8 cellular contexts compared by ENCODE assay signal in genomic region chr14:104665663-104666522, GRCh38. TPM values are rescaled to one million over a fixed set of nuclear protein-coding genes. Genes with fewer than 3 reads are reported as not detected.
A peak's percentile ranks its signal among the peaks of the same experiment; 100 is the strongest.
DNase-seq lines count a peak whose midpoint lies in the region; TF ChIP-seq lines count a peak whose summit lies in the region.

No MANE protein-coding gene starts in this region.

- no peak overlapping the region for H2AFZ ChIP-seq in MM.1S (ENCODE audit: low read length)

- no peaks in the 10 kb centered on the region for H3K36me3 ChIP-seq in MM.1S (replicated peaks; ENCODE audit: insufficient read depth, low read length)
- H3K36me3 ChIP-seq in iPS-18a (ENCODE audit: control insufficient read depth, low read depth, low read length): no peaks in the 10 kb centered on the region
- no peaks in the 10 kb centered on the region for H3K36me3 ChIP-seq in spleen
- no peaks in the 10 kb centered on the region for H3K36me3 ChIP-seq in suprapubic skin

- H3K27ac ChIP-seq in MM.1S (ENCODE audit: low read length) (no peak overlapping the region), iPS-18a (ENCODE audit: low read length) (peak overlapping the region; percentile 30), spleen (peak overlapping the region in 4 of 8 donors; percentile 33 to 62 (median 48)), suprapubic skin (no peak overlapping the region)

- H3K9me3 Mint-ChIP-seq in activated naive CD4-positive, alpha-beta T cell treated with anti-CD3 and anti-CD28 coated beads, Interleukin-2, amount 10 ng/mL, durations not matched to agents 7 days and 5 days: no peaks in the 10 kb centered on the region

- H3K4me1 ChIP-seq in MM.1S (ENCODE audit: low read length) (no peaks in the 10 kb centered on the region), iPS-18a (ENCODE audit: control insufficient read depth, low read depth, low read length) (peaks cover 11% of the 10 kb centered on the region), spleen (peaks cover 3 to 26% (median 16%) of the 10 kb centered on the region in 6 donors), suprapubic skin (peaks cover 12% of the 10 kb centered on the region)

- TF ChIP-seq POLR2A in spleen (IDR thresholded peaks at IDR 0.05) (no peak), suprapubic skin (IDR thresholded peaks at IDR 0.05) (no peak)

- CTCF ChIA-PET in activated naive CD4-positive, alpha-beta T cell treated with anti-CD3 and anti-CD28 coated beads, Interleukin-2, amount 10 ng/mL, durations not matched to agents 7 days and 5 days (lab: Charles Lee): interaction anchor here (1.0 to 1.5 kb wide), 5 partner anchors 10 to 43 kb away, joined by 3 to 8 read pairs (median 5); no protein-coding TSS in a partner anchor

- peak overlapping the region; percentile 24 for H3K27ac Mint-ChIP-seq in activated naive CD4-positive, alpha-beta T cell treated with anti-CD3 and anti-CD28 coated beads, Interleukin-2, amount 10 ng/mL, durations not matched to agents 7 days and 5 days

- H3K4me2 ChIP-seq in MM.1S (ENCODE audit: low read depth, low read length): no peak overlapping the region

- H3K9ac ChIP-seq in MM.1S (ENCODE audit: low read length) (no peak overlapping the region), iPS-18a (ENCODE audit: low read length) (no peak overlapping the region)

- H4K20me1 ChIP-seq in MM.1S (ENCODE audit: insufficient read depth, low read length): no peaks in the 10 kb centered on the region

- WGBS in spleen, 5 donors: 39 to 57% (median 53%) methylated on average over 20 to 27 of the region's 27 CpGs
- WGBS in suprapubic skin: 58% methylated on average over 19 of the region's 27 CpGs

- peaks cover 30% of the 10 kb centered on the region for H3K4me1 Mint-ChIP-seq in activated naive CD4-positive, alpha-beta T cell treated with anti-CD3 and anti-CD28 coated beads, Interleukin-2, amount 10 ng/mL, durations not matched to agents 7 days and 5 days

- peaks cover 40% of the 10 kb centered on the region for H3K27me3 ChIP-seq in MM.1S (replicated peaks; ENCODE audit: insufficient read depth, low read length)
- no peaks in the 10 kb centered on the region for H3K27me3 ChIP-seq in iPS-18a (ENCODE audit: control insufficient read depth, insufficient read depth, low read length)
- H3K27me3 ChIP-seq in spleen (replicated peaks in 1 of 7): peaks cover 0 to 16% (median 0%) of the 10 kb centered on the region in 7 donors
- H3K27me3 ChIP-seq in suprapubic skin: peaks cover 2% of the 10 kb centered on the region

- H3K79me2 ChIP-seq in MM.1S (ENCODE audit: low read length): no peaks in the 10 kb centered on the region

- H3K9me2 ChIP-seq in MM.1S (replicated peaks; ENCODE audit: insufficient read depth, low read length): no peaks in the 10 kb centered on the region

- H3K9me3 ChIP-seq in MM.1S (replicated peaks; ENCODE audit: insufficient read depth, low read length) (no peaks in the 10 kb centered on the region), iPS-18a (ENCODE audit: control insufficient read depth, low read depth, low read length) (peaks cover 3% of the 10 kb centered on the region), spleen (peaks cover 0 to 3% (median 0%) of the 10 kb centered on the region in 8 donors), suprapubic skin (no peaks in the 10 kb centered on the region)

- intact Hi-C loops in spleen (cut with DNase I; ENCODE audit: low total_unique reads): no loop called here

- no peak for TF ChIP-seq EP300 in suprapubic skin (IDR thresholded peaks at IDR 0.05)

- peaks cover 59% of the 10 kb centered on the region for H3K27me3 Mint-ChIP-seq in activated naive CD4-positive, alpha-beta T cell treated with anti-CD3 and anti-CD28 coated beads, Interleukin-2, amount 10 ng/mL, durations not matched to agents 7 days and 5 days

- no peaks in the 10 kb centered on the region for H3K36me3 Mint-ChIP-seq in activated naive CD4-positive, alpha-beta T cell treated with anti-CD3 and anti-CD28 coated beads, Interleukin-2, amount 10 ng/mL, durations not matched to agents 7 days and 5 days

- no peaks in the 10 kb centered on the region for H3F3A ChIP-seq in MM.1S (ENCODE audit: insufficient read depth, low read length)

- H3K4me3 ChIP-seq in MM.1S (ENCODE audit: low read length) (no peak overlapping the region), iPS-18a (ENCODE audit: low read length) (no peak overlapping the region), spleen (no peak overlapping the region), suprapubic skin (no peak overlapping the region)

- TF ChIP-seq CTCF in MM.1S (IDR thresholded peaks at IDR 0.05; ENCODE audit: low read length) (peak; percentile 13; the same call in 1 of the 2 replicates), spleen (IDR thresholded peaks at IDR 0.05 in 8 of 11, conservative IDR thresholded peaks at IDR 0.05 in 3 of 11) (peak in 9 of 11 experiments; percentile 18 to 67 (median 52)), suprapubic skin (IDR thresholded peaks at IDR 0.05) (peak in 1 of 2 donors; percentile 45)

- H3K4me3 Mint-ChIP-seq in activated naive CD4-positive, alpha-beta T cell treated with anti-CD3 and anti-CD28 coated beads, Interleukin-2, amount 10 ng/mL, durations not matched to agents 7 days and 5 days: no peak overlapping the region

- DNase-seq in COLO668 (lab: John Stamatoyannopoulos, UW; ENCODE audit: unreplicated experiment): peak; percentile 52
- no peak for DNase-seq in MM.1S
- peak; percentile 63 for DNase-seq in activated naive CD4-positive, alpha-beta T cell treated with anti-CD3 and anti-CD28 coated beads, Interleukin-2, amount 10 ng/mL, durations not matched to agents 7 days and 5 days
- DNase-seq in spleen: peak; percentile 84
- no peak for DNase-seq in NCI-H1417 treated with DMSO at 0.1 percent for 48 hours (lab: John Stamatoyannopoulos, UW)
- DNase-seq in suprapubic skin (ENCODE audit: low spot score in 2 of 2): no peak
- no peak for DNase-seq in NCI-H187 (lab: John Stamatoyannopoulos, UW)

RNA-seq across cellular contexts. Expression of gene INF2, which starts 23.5 kb away (rescaled TPM):
- total RNA-seq in spleen: 100 to 1,000 TPM in 3 of 7 donors, 10 to 100 TPM in 4; 66.9 to 110 (median 96.4) TPM
- 100 to 1,000 TPM in 2 of 3 donors, 10 to 100 TPM in 1; 56.6 to 120 (median 102) TPM for polyA plus RNA-seq in spleen
- total RNA-seq in suprapubic skin: 100 to 1,000 TPM in 1 of 4 donors, 10 to 100 TPM in 3; 52.1 to 126 (median 81.8) TPM

RNA-seq across cellular contexts. Expression of gene ADSS1, which starts 58.1 kb away (rescaled TPM):
- total RNA-seq in spleen (10 to 100 TPM in 1 of 7 donors, 1 to 10 TPM in 6; 2.7 to 11.7 (median 8.3) TPM), suprapubic skin (10 to 100 TPM in 2 of 4 donors, 1 to 10 TPM in 2; 2.8 to 12.4 (median 9.0) TPM)
- polyA plus RNA-seq in spleen: 1 to 10 TPM; 3.0 to 3.7 (median 3.2) TPM

Comparison
In these comparisons a context has a peak if more than half of its experiments do, and no peak if none do; other contexts are left out.
1. DNase-seq: peak in COLO668 (single experiment), activated naive CD4-positive, alpha-beta T cell treated with anti-CD3 and anti-CD28 coated beads, Interleukin-2, amount 10 ng/mL, durations not matched to agents 7 days and 5 days (single experiment) and spleen (single experiment); none in MM.1S (single experiment), NCI-H1417 treated with DMSO at 0.1 percent for 48 hours (single experiment), suprapubic skin (0 of 2) and NCI-H187 (0 of 2).